ENCODE assay signal across 33 cellular contexts in the genomic region with DNA sequence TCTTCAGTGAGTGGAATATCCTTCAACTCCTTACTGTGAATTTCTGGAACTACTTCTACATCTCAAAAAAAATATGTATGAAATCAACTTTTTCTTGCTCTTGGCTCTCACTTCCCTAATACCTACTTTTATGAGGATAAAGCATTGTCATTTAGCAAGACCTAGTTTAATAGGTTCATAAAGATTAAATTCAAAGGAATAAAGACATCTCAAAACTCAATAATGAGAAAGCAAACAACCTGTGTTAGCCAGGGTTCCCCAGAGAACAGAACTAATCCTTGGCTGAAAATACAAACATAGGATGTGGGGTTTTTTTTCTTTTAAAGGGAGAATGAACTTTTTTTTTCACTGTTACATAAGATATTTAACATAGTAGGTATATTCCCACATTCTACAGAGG.
"Had no signal": no experiment of that assay in that cellular context is flagged by ENCODE, and none has a peak within 500 bp of the region (broad histone marks: within the 10 kb centered on the region; RNA-seq: fewer than 3 reads in every experiment).

No MANE protein-coding gene starts in this region.

- H3K27me3 Mint-ChIP-seq: activated CD4-positive, alpha-beta memory T cell treated with anti-CD3 and anti-CD28 coated beads for 36 hours; activated CD4-positive, alpha-beta T cell treated with anti-CD3 and anti-CD28 coated beads for 36 hours; activated CD4-positive, alpha-beta T cell treated with anti-CD3 and anti-CD28 coated beads, Interleukin-2, amount 10 ng/mL, durations not matched to agents 24 days and 14 days; activated CD8-positive, alpha-beta memory T cell treated with anti-CD3 and anti-CD28 coated beads, Interleukin-2, amount 10 ng/mL, durations not matched to agents 7 days and 5 days; activated naive CD4-positive, alpha-beta T cell treated with anti-CD3 and anti-CD28 coated beads, Interleukin-2, amount 10 ng/mL, durations not matched to agents 7 days and 5 days; activated naive CD8-positive, alpha-beta T cell treated with anti-CD3 and anti-CD28 coated beads, Interleukin-2, amount 10 ng/mL, durations not matched to agents 7 days and 5 days; brain; dendritic cell treated with granulocyte-macrophage colony-stimulating factor and Interleukin-4, amounts not matched to agents 40 ng/mL and 50 ng/mL, for 4 days; T-helper 17 cell had no signal

- H3K36me3 ChIP-seq: breast epithelium had no signal

- H3K4me1 Mint-ChIP-seq: activated CD4-positive, alpha-beta T cell treated with anti-CD3 and anti-CD28 coated beads for 36 hours; activated CD4-positive, alpha-beta T cell treated with anti-CD3 and anti-CD28 coated beads, Interleukin-2, amount 10 ng/mL, durations not matched to agents 24 days and 14 days; activated naive CD4-positive, alpha-beta T cell treated with anti-CD3 and anti-CD28 coated beads, Interleukin-2, amount 10 ng/mL, durations not matched to agents 7 days and 5 days; brain; T-helper 17 cell had no signal

- H3K4me3 ChIP-seq: ascending aorta, breast epithelium, cardiac muscle cell, coronary artery, dorsolateral prefrontal cortex, esophagus muscularis mucosa, gastrocnemius medialis, heart left ventricle had no signal

- DNase-seq: activated CD4-positive, alpha-beta memory T cell treated with anti-CD3 and anti-CD28 coated beads for 36 hours; activated CD4-positive, alpha-beta T cell treated with anti-CD3 and anti-CD28 coated beads for 36 hours; activated CD4-positive, alpha-beta T cell treated with anti-CD3 and anti-CD28 coated beads, Interleukin-2, amount 10 ng/mL, durations not matched to agents 24 days and 14 days; activated CD4-positive, CD25-positive, alpha-beta regulatory T cell; activated CD4-positive, CD25-positive, alpha-beta regulatory T cell treated with anti-CD3 and anti-CD28 coated beads, Interleukin-2, amount 50 U/mL, for 72 hours; activated CD8-positive, alpha-beta memory T cell treated with anti-CD3 and anti-CD28 coated beads, Interleukin-2, amount 10 ng/mL, durations not matched to agents 7 days and 5 days; activated CD8-positive, alpha-beta memory T cell treated with anti-CD3 and anti-CD28 coated beads, Interleukin-2, amount 50 U/mL, for 4 hours; activated CD8-positive, alpha-beta T cell treated with anti-CD3 and anti-CD28 coated beads, Interleukin-2, amount 10 ng/mL, durations not matched to agents 7 days and 5 days; activated gamma-delta T cell; activated naive CD4-positive, alpha-beta T cell; activated naive CD4-positive, alpha-beta T cell treated with anti-CD3 and anti-CD28 coated beads, Interleukin-2, amount 10 ng/mL, durations not matched to agents 7 days and 5 days; activated naive CD8-positive, alpha-beta T cell treated with anti-CD3 and anti-CD28 coated beads, Interleukin-2, amount 10 ng/mL, durations not matched to agents 7 days and 5 days; activated T-cell treated with anti-CD3 and anti-CD28 coated beads, Interleukin-2, amount 50 U/mL, for 1 hour; activated T-cell treated with anti-CD3 and anti-CD28 coated beads, Interleukin-2, amount 50 U/mL, for 72 hours; central memory CD4-positive, alpha-beta T cell; dorsolateral prefrontal cortex; effector memory CD4-positive, alpha-beta T cell; erythroblast; foreskin keratinocyte; gastrocnemius medialis; glutamatergic neuron; heart left ventricle; T-helper 17 cell; T1000 had no signal

- H3K9me3 ChIP-seq: ascending aorta, breast epithelium, esophagus muscularis mucosa, gastrocnemius medialis, heart left ventricle had no signal

- ATAC-seq: activated CD4-positive, alpha-beta T cell treated with anti-CD3 and anti-CD28 coated beads for 36 hours; activated CD8-positive, alpha-beta memory T cell treated with anti-CD3 and anti-CD28 coated beads, Interleukin-2, amount 10 ng/mL, durations not matched to agents 7 days and 5 days; activated CD8-positive, alpha-beta T cell treated with anti-CD3 and anti-CD28 coated beads, Interleukin-2, amount 10 ng/mL, durations not matched to agents 7 days and 5 days; activated naive CD4-positive, alpha-beta T cell treated with anti-CD3 and anti-CD28 coated beads, Interleukin-2, amount 50 U/mL, for 72 hours; activated T-cell treated with anti-CD3 and anti-CD28 coated beads, Interleukin-2, amount 50 U/mL, for 72 hours; foreskin keratinocyte; gastrocnemius medialis; heart left ventricle; T-helper 17 cell had no signal

- H3K9me3 Mint-ChIP-seq: activated CD4-positive, alpha-beta T cell treated with anti-CD3 and anti-CD28 coated beads, Interleukin-2, amount 10 ng/mL, durations not matched to agents 24 days and 14 days; activated naive CD4-positive, alpha-beta T cell treated with anti-CD3 and anti-CD28 coated beads, Interleukin-2, amount 10 ng/mL, durations not matched to agents 7 days and 5 days; activated naive CD8-positive, alpha-beta T cell treated with anti-CD3 and anti-CD28 coated beads, Interleukin-2, amount 10 ng/mL, durations not matched to agents 7 days and 5 days; activated T-cell treated with anti-CD3 and anti-CD28 coated beads, Interleukin-2, amount 50 U/mL, for 72 hours; dendritic cell treated with granulocyte-macrophage colony-stimulating factor and Interleukin-4, amounts not matched to agents 40 ng/mL and 50 ng/mL, for 4 days; T-helper 2 cell treated with Interferon-gamma antibody and Interleukin-4, amounts not matched to agents 5 μg/mL and 100 μg/mL, for 36 hours had no signal

- H3K27me3 ChIP-seq: ascending aorta, breast epithelium, cardiac muscle cell, dorsolateral prefrontal cortex, esophagus muscularis mucosa, foreskin keratinocyte, gastrocnemius medialis, heart left ventricle had no signal

- H3K27ac Mint-ChIP-seq: activated CD4-positive, alpha-beta memory T cell treated with anti-CD3 and anti-CD28 coated beads for 36 hours; activated CD4-positive, alpha-beta T cell treated with anti-CD3 and anti-CD28 coated beads for 36 hours; activated CD4-positive, alpha-beta T cell treated with anti-CD3 and anti-CD28 coated beads, Interleukin-2, amount 10 ng/mL, durations not matched to agents 24 days and 14 days; activated CD8-positive, alpha-beta memory T cell treated with anti-CD3 and anti-CD28 coated beads, Interleukin-2, amount 10 ng/mL, durations not matched to agents 7 days and 5 days; activated CD8-positive, alpha-beta T cell treated with anti-CD3 and anti-CD28 coated beads, Interleukin-2, amount 10 ng/mL, durations not matched to agents 7 days and 5 days; activated naive CD4-positive, alpha-beta T cell treated with anti-CD3 and anti-CD28 coated beads, Interleukin-2, amount 10 ng/mL, durations not matched to agents 7 days and 5 days; activated naive CD4-positive, alpha-beta T cell treated with anti-CD3 and anti-CD28 coated beads, Interleukin-2, amount 50 U/mL, for 72 hours; activated naive CD8-positive, alpha-beta T cell treated with anti-CD3 and anti-CD28 coated beads, Interleukin-2, amount 10 ng/mL, durations not matched to agents 7 days and 5 days; dendritic cell treated with granulocyte-macrophage colony-stimulating factor and Interleukin-4, amounts not matched to agents 40 ng/mL and 50 ng/mL, for 4 days; T-helper 2 cell treated with Interferon-gamma antibody and Interleukin-4, amounts not matched to agents 5 μg/mL and 100 μg/mL, for 36 hours had no signal

- H3K4me1 ChIP-seq: ascending aorta, breast epithelium, esophagus muscularis mucosa, foreskin keratinocyte, gastrocnemius medialis, heart left ventricle had no signal

- H3K27ac ChIP-seq: ascending aorta, breast epithelium, cardiac muscle cell, coronary artery, dorsolateral prefrontal cortex, esophagus muscularis mucosa, foreskin keratinocyte, gastrocnemius medialis, heart left ventricle had no signal

- H3K4me3 Mint-ChIP-seq: activated CD4-positive, alpha-beta memory T cell treated with anti-CD3 and anti-CD28 coated beads for 36 hours; activated CD4-positive, alpha-beta T cell treated with anti-CD3 and anti-CD28 coated beads for 36 hours; activated CD4-positive, alpha-beta T cell treated with anti-CD3 and anti-CD28 coated beads, Interleukin-2, amount 10 ng/mL, durations not matched to agents 24 days and 14 days; activated CD8-positive, alpha-beta memory T cell treated with anti-CD3 and anti-CD28 coated beads, Interleukin-2, amount 10 ng/mL, durations not matched to agents 7 days and 5 days; activated CD8-positive, alpha-beta T cell treated with anti-CD3 and anti-CD28 coated beads, Interleukin-2, amount 10 ng/mL, durations not matched to agents 7 days and 5 days; activated naive CD4-positive, alpha-beta T cell treated with anti-CD3 and anti-CD28 coated beads, Interleukin-2, amount 10 ng/mL, durations not matched to agents 7 days and 5 days; activated naive CD8-positive, alpha-beta T cell treated with anti-CD3 and anti-CD28 coated beads, Interleukin-2, amount 10 ng/mL, durations not matched to agents 7 days and 5 days; activated T-cell treated with anti-CD3 and anti-CD28 coated beads, Interleukin-2, amount 50 U/mL, for 72 hours; brain; dendritic cell treated with granulocyte-macrophage colony-stimulating factor and Interleukin-4, amounts not matched to agents 40 ng/mL and 50 ng/mL, for 4 days; T-helper 17 cell; T-helper 2 cell treated with Interferon-gamma antibody and Interleukin-4, amounts not matched to agents 5 μg/mL and 100 μg/mL, for 36 hours had no signal
